9 cellular contexts compared by ENCODE assay signal in genomic region chr15:57610130-57610529, GRCh38. TPM values are rescaled to one million over a fixed set of nuclear protein-coding genes. Genes with fewer than 3 reads are reported as not detected.
DNase-seq lines count a peak whose midpoint lies in the region; ATAC-seq and TF ChIP-seq lines count a peak whose summit lies in the region.
"Had no signal": no experiment of that assay in that cellular context is flagged by ENCODE, and none has a peak within 500 bp of the region (broad histone marks: within the 10 kb centered on the region; RNA-seq: fewer than 3 reads in every experiment).

No MANE protein-coding gene starts in this region.

- TF ChIP-seq CTCF in HCT116 (IDR thresholded peaks at IDR 0.05 in 2 of 3, conservative IDR thresholded peaks at IDR 0.05 in 1 of 3; ENCODE audit: borderline replicate concordance in 1 of 3, insufficient read depth in 1 of 3, low read depth in 2 of 3, low read length in 2 of 3) (no peak), stomach (IDR thresholded peaks at IDR 0.05) (no peak)

- no peaks in the 10 kb centered on the region for H3K79me2 ChIP-seq in HCT116 (ENCODE audit: insufficient read depth, low read length)

- H2AFZ ChIP-seq in HCT116 (ENCODE audit: low read depth, low read length, poor library complexity, severe bottlenecking): no peak overlapping the region

- TF ChIP-seq RAD21 in HCT116 (IDR thresholded peaks at IDR 0.05; ENCODE audit: low read depth): no peak

- CTCF ChIA-PET in HCT116 (lab: Charles Lee): interaction anchor here (0.7 to 4.2 kb wide), 3 partner anchors 9 to 50 kb away, joined by 3 to 32 read pairs (median 10); no protein-coding TSS in a partner anchor

- POLR2A ChIA-PET in HCT116 (lab: Charles Lee): no interaction called here

- H3K27me3 ChIP-seq in HCT116 (ENCODE audit: insufficient read depth, low read length) (no peaks in the 10 kb centered on the region), stomach (no peaks in the 10 kb centered on the region)

- peaks cover 39 to 65% of the 10 kb centered on the region in 2 experiments for H3K4me1 ChIP-seq in HCT116 (ENCODE audit: control insufficient read depth in 1 of 2, insufficient read depth in 2 of 2, low read length in 2 of 2)
- H3K4me1 ChIP-seq in stomach: peaks cover 30 to 65% (median 42%) of the 10 kb centered on the region in 4 donors

- no peaks in the 10 kb centered on the region for H3K9me3 ChIP-seq in HCT116 (ENCODE audit: control insufficient read depth in 1 of 2, insufficient read depth in 1 of 2, low read depth in 1 of 2, low read length in 2 of 2)
- H3K9me3 ChIP-seq in stomach: no peaks in the 10 kb centered on the region

- H3K9me2 ChIP-seq in HCT116 (ENCODE audit: insufficient read depth): no peaks in the 10 kb centered on the region

- TF ChIP-seq EP300 in stomach (IDR thresholded peaks at IDR 0.05): no peak

- WGBS in stomach, 5 donors: 22 to 43% (median 29%) methylated on average over 8 of the region's 8 CpGs

- H3K4me3 ChIP-seq in HCT116 (replicated peaks in 1 of 2; ENCODE audit: low read depth in 1 of 2, low read length in 2 of 2) (0 out of 4 replicates have a peak overlapping the region, but pooled peaks of 1 of the 2 experiments have one; percentile 2), stomach (no peak overlapping the region)

- H3K9ac ChIP-seq in HCT116 (ENCODE audit: low read length): 0 out of 2 replicates have a peak overlapping the region, but pooled peaks have one; percentile 4

- H4K20me1 ChIP-seq in HCT116 (ENCODE audit: insufficient read depth): no peaks in the 10 kb centered on the region

- ATAC-seq in HCT116: peak; percentile 33; the same call in 1 of the 2 replicates
- peak; percentile 82 for ATAC-seq in left ventricle myocardium superior
- no peak for ATAC-seq in GM21737 (IDR thresholded peaks at IDR 0.05; ENCODE audit: unreplicated experiment)
- ATAC-seq in GM18505 (IDR thresholded peaks at IDR 0.05; ENCODE audit: unreplicated experiment): no peak
- ATAC-seq in GM21786 (IDR thresholded peaks at IDR 0.05; ENCODE audit: unreplicated experiment): no peak

- H3K4me2 ChIP-seq in HCT116 (ENCODE audit: low read length): peak overlapping the region; percentile 45

- BruUV-seq in HCT116 (replicated peaks; lab: Mats Ljungman, UMichigan): no TSS peak

- H3K36me3 ChIP-seq in HCT116 (ENCODE audit: control insufficient read depth in 1 of 2, insufficient read depth in 2 of 2, low read length in 2 of 2) (no peaks in the 10 kb centered on the region), stomach (no peaks in the 10 kb centered on the region)

- TF ChIP-seq POLR2A in HCT116 (IDR thresholded peaks at IDR 0.05; ENCODE audit: borderline replicate concordance, extremely low read depth, insufficient read depth, insufficient read length) (no peak), stomach (IDR thresholded peaks at IDR 0.05) (no peak), GM18505 (IDR thresholded peaks at IDR 0.05; ENCODE audit: borderline replicate concordance, extremely low read depth, insufficient read depth, insufficient read length) (no peak)

- intact Hi-C loops in HCT116 (cut with micrococcal nuclease) (no loop called here), left ventricle myocardium superior (cut with micrococcal nuclease) (loop anchor here (10.0 kb wide), 1 partner anchor 45 kb away; no protein-coding TSS in a partner anchor), stomach (cut with DNase I; ENCODE audit: low total_unique reads) (loop anchor here (10.0 kb wide), 1 partner anchor 45 kb away; no protein-coding TSS in a partner anchor)

- peak; percentile 36 for DNase-seq in HCT116 (ENCODE audit: low read depth, low spot score)
- peak; percentile 79 for DNase-seq in amniotic epithelial cell (ENCODE audit: low read depth)
- peak; percentile 87 for DNase-seq in left ventricle myocardium superior
- DNase-seq in stomach: peak; percentile 81
- DNase-seq in SW 1271 (lab: John Stamatoyannopoulos, UW): no peak

- H3K27ac ChIP-seq in HCT116 (ENCODE audit: low read depth, low read length) (no peak overlapping the region), stomach (peak overlapping the region; percentile 47 to 83 (median 80))
- H3K27ac ChIP-seq: HL-60 had no signal

- RAD21 ChIA-PET in HCT116 (lab: Charles Lee; ENCODE audit: low non-redundant PET in 1 of 2, low total read pairs in 2 of 2, uncharacterized antibody in 2 of 2, unreplicated experiment in 2 of 2): no interaction called here

TF ChIP-seq in HCT116, 20 proteins besides CTCF, POLR2A, EP300 and RAD21:
- TF ChIP-seq MAX (IDR thresholded peaks at IDR 0.05): no peak; the same call in 1 of the 2 replicates
- TF ChIP-seq SP1 (IDR thresholded peaks at IDR 0.05; ENCODE audit: low read depth): peak; percentile 35; the same call in 1 of the 2 replicates
- 0 out of 2 replicates have a peak, but pooled peaks have one; percentile 14 for TF ChIP-seq POLR2AphosphoS5 (IDR thresholded peaks at IDR 0.05; ENCODE audit: low read depth, low read length)
- TF ChIP-seq, protein P1, sequence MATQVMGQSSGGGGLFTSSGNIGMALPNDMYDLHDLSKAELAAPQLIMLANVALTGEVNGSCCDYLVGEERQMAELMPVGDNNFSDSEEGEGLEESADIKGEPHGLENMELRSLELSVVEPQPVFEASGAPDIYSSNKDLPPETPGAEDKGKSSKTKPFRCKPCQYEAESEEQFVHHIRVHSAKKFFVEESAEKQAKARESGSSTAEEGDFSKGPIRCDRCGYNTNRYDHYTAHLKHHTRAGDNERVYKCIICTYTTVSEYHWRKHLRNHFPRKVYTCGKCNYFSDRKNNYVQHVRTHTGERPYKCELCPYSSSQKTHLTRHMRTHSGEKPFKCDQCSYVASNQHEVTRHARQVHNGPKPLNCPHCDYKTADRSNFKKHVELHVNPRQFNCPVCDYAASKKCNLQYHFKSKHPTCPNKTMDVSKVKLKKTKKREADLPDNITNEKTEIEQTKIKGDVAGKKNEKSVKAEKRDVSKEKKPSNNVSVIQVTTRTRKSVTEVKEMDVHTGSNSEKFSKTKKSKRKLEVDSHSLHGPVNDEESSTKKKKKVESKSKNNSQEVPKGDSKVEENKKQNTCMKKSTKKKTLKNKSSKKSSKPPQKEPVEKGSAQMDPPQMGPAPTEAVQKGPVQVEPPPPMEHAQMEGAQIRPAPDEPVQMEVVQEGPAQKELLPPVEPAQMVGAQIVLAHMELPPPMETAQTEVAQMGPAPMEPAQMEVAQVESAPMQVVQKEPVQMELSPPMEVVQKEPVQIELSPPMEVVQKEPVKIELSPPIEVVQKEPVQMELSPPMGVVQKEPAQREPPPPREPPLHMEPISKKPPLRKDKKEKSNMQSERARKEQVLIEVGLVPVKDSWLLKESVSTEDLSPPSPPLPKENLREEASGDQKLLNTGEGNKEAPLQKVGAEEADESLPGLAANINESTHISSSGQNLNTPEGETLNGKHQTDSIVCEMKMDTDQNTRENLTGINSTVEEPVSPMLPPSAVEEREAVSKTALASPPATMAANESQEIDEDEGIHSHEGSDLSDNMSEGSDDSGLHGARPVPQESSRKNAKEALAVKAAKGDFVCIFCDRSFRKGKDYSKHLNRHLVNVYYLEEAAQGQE (IDR thresholded peaks at IDR 0.05; ENCODE audit: low read depth): no peak
- peak; percentile 38; the same call in 1 of the 2 replicates for TF ChIP-seq CBX3 (IDR thresholded peaks at IDR 0.05; ENCODE audit: low read depth)
- TF ChIP-seq, protein P2, sequence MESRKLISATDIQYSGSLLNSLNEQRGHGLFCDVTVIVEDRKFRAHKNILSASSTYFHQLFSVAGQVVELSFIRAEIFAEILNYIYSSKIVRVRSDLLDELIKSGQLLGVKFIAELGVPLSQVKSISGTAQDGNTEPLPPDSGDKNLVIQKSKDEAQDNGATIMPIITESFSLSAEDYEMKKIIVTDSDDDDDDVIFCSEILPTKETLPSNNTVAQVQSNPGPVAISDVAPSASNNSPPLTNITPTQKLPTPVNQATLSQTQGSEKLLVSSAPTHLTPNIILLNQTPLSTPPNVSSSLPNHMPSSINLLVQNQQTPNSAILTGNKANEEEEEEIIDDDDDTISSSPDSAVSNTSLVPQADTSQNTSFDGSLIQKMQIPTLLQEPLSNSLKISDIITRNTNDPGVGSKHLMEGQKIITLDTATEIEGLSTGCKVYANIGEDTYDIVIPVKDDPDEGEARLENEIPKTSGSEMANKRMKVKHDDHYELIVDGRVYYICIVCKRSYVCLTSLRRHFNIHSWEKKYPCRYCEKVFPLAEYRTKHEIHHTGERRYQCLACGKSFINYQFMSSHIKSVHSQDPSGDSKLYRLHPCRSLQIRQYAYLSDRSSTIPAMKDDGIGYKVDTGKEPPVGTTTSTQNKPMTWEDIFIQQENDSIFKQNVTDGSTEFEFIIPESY (IDR thresholded peaks at IDR 0.05; ENCODE audit: extremely low read depth, insufficient replicate concordance, low read length): peak; percentile 38
- no peak for TF ChIP-seq YY1 (IDR thresholded peaks at IDR 0.05; ENCODE audit: extremely low read depth, insufficient replicate concordance, low read depth, low read length)
- TF ChIP-seq JUND (IDR thresholded peaks at IDR 0.05): peak; percentile 34; the same call in 1 of the 2 replicates
- no peak for TF ChIP-seq ATF3 (IDR thresholded peaks at IDR 0.05)
- no peak for TF ChIP-seq SRF (IDR thresholded peaks at IDR 0.05; ENCODE audit: low read depth)
- TF ChIP-seq TCF7L2 (IDR thresholded peaks at IDR 0.05; ENCODE audit: borderline replicate concordance, extremely low read depth, insufficient read depth, insufficient read length): peak; percentile 19
- TF ChIP-seq FOSL1 (IDR thresholded peaks at IDR 0.05; ENCODE audit: low read depth): no peak; the same call in 1 of the 2 replicates
- no peak for TF ChIP-seq ZFX (IDR thresholded peaks at IDR 0.05)
- TF ChIP-seq ZNF274 (IDR thresholded peaks at IDR 0.05; ENCODE audit: low read depth, low read length): no peak

RNA-seq across cellular contexts. Expression of gene MYZAP, which starts 18.4 kb away (rescaled TPM):
- total RNA-seq in HCT116 (2021; ENCODE audit: unreplicated experiment): 5.8 TPM
- polyA plus RNA-seq in HCT116 (2012): 3.9 and 4.8 TPM in 2 replicates
- total RNA-seq in left ventricle myocardium superior: 930 TPM
- 10 to 100 TPM in 4 of 5 donors, not detected in 1; 15.2 to 59.8 (median 33.2) TPM for total RNA-seq in stomach
- polyA plus RNA-seq in stomach: 10 to 100 TPM in 2 of 3 donors, 1 to 10 TPM in 1; 9.4 to 31.3 (median 13.5) TPM

Comparison
In these comparisons a context has a peak if more than half of its experiments do, and no peak if none do; other contexts are left out.
1. ATAC-seq: peak in HCT116 (single experiment) and left ventricle myocardium superior (single experiment); none in GM21737 (single experiment), GM18505 (single experiment) and GM21786 (single experiment).
2. DNase-seq: peak in HCT116 (single experiment), amniotic epithelial cell (single experiment), left ventricle myocardium superior (single experiment) and stomach (single experiment); none in SW 1271 (0 of 2).
3. RNA of gene MYZAP, which starts 18.4 kb away (total RNA-seq): 930 TPM in left ventricle myocardium superior (single experiment); 15.2 to 59.8 TPM in stomach and 5.8 TPM in HCT116 (single experiment); every median in the first group is over 10 times any median in the second.